Comparison of ENCODE assay signal across 35 cellular contexts in genomic region chr3:157259825-157260224, GRCh38.
"Had no signal": no experiment of that assay in that cellular context is flagged by ENCODE, and none has a peak within 500 bp of the region (broad histone marks: within the 10 kb centered on the region; RNA-seq: fewer than 3 reads in every experiment).

No MANE protein-coding gene starts in this region.

- DNase-seq: Karpas-422, Kasumi-1, MG63, MM.1S, MV-4-11, NCI-H1048, NCI-H1092, NCI-H1092 treated with DMSO at 0.1 percent for 48 hours, NCI-H1105, NCI-H1105 treated with DMSO at 0.1 percent for 48 hours, NCI-H1417, NCI-H1417 treated with DMSO at 0.1 percent for 48 hours, NCI-H1436, NCI-H1436 treated with DMSO at 0.1 percent for 48 hours, NCI-H146, NCI-H1694, NCI-H1694 treated with DMSO at 0.1 percent for 48 hours, NCI-H187, NCI-H187 treated with DMSO at 0.1 percent for 48 hours, NCI-H1930, NCI-H2029, NCI-H2029 treated with DMSO at 0.1 percent for 48 hours, NCI-H2081, NCI-H2081 treated with DMSO at 0.1 percent for 48 hours, NCI-H2107, NCI-H2171, NCI-H2171 treated with DMSO at 0.1 percent for 48 hours, NCI-H2227 treated with DMSO at 0.1 percent for 48 hours, NCI-H226, NCI-H345, NCI-H446, NCI-H446 treated with DMSO at 0.1 percent for 48 hours, NCI-H510A, NCI-H510A treated with DMSO at 0.1 percent for 48 hours, NCI-H524 had no signal

- H3K4me3 ChIP-seq: MG63 had no signal

- H3K36me3 ChIP-seq: MG63 had no signal

- H3K9me3 ChIP-seq: MG63 had no signal

- H3K27me3 ChIP-seq: MG63 had no signal
